20 cellular contexts compared by ENCODE assay signal in genomic region chr1:188719735-188720134, GRCh38.
"Had no signal": no experiment of that assay in that cellular context is flagged by ENCODE, and none has a peak within 500 bp of the region (broad histone marks: within the 10 kb centered on the region; RNA-seq: fewer than 3 reads in every experiment).

No MANE protein-coding gene starts in this region.

- ATAC-seq: activated CD4-positive, alpha-beta T cell treated with anti-CD3 and anti-CD28 coated beads for 36 hours; gastrocnemius medialis; left ventricle myocardium superior; natural killer cell had no signal

- H3K4me3 ChIP-seq: coronary artery, esophagus squamous epithelium, gastrocnemius medialis, thoracic aorta, upper lobe of left lung had no signal

- DNase-seq: activated B cell treated with CpG ODN at 0.5 μM for 24 hours; activated CD4-positive, alpha-beta T cell treated with anti-CD3 and anti-CD28 coated beads for 36 hours; activated CD4-positive, alpha-beta T cell treated with anti-CD3 and anti-CD28 coated beads, Interleukin-2, amount 50 U/mL, for 48 hours; activated naive CD4-positive, alpha-beta T cell treated with Interleukin-2 at 50 U/mL for 16 hours; activated naive CD8-positive, alpha-beta T cell treated with anti-CD3 and anti-CD28 coated beads, Interleukin-2, amount 10 ng/mL, durations not matched to agents 7 days and 5 days; activated T-cell treated with anti-CD3 and anti-CD28 coated beads, Interleukin-2, amount 50 U/mL, for 48 hours; amniotic stem cell; cerebellar nuclear complex; esophagus squamous epithelium; gastrocnemius medialis; hypothalamus; left ventricle myocardium superior; midbrain; natural killer cell; retina; stimulated activated CD4-positive, alpha-beta T cell treated with anti-CD3 and anti-CD28 coated beads, Interleukin-4, amount 100 ng/mL, for 24 hours; stimulated activated naive CD4-positive, alpha-beta T cell treated with Interleukin-2 at 50 U/mL for 16 hours; upper lobe of left lung had no signal

- H3K9me3 ChIP-seq: esophagus squamous epithelium, gastrocnemius medialis, thoracic aorta, upper lobe of left lung had no signal

- H3K4me1 ChIP-seq: esophagus squamous epithelium, gastrocnemius medialis, upper lobe of left lung had no signal

- H3K27me3 ChIP-seq: esophagus squamous epithelium, gastrocnemius medialis, upper lobe of left lung had no signal

- H3K36me3 ChIP-seq: esophagus squamous epithelium, gastrocnemius medialis, thoracic aorta, upper lobe of left lung had no signal

- H3K27ac ChIP-seq: coronary artery, esophagus squamous epithelium, gastrocnemius medialis, thoracic aorta, upper lobe of left lung had no signal
